Comparison of ENCODE assay signal across 18 cellular contexts in the genomic region with DNA sequence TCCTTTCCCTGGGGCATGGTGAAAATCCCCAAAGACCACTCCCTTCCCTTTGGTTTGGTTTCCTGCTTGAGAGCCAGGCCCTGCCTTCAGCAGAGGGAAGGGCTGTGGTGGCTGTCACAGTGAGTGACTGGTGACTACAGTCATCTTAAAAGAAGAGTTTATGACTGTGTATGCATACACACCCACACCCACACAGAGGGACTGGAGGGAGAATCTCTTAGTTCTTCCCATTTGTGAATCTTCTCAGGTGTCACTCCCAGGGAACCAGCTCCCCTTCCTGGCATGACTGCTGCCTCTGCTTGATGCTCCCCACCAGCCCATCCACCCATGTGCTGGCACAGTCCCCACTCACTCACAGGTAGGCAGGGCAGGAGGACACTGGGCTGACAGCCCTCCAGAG. TPM values are rescaled to one million over a fixed set of nuclear protein-coding genes. Genes with fewer than 3 reads are reported as not detected.
DNase-seq lines count a peak whose midpoint lies in the region; ATAC-seq lines count a peak whose summit lies in the region.
"Had no signal": no experiment of that assay in that cellular context is flagged by ENCODE, and none has a peak within 500 bp of the region (broad histone marks: within the 10 kb centered on the region; RNA-seq: fewer than 3 reads in every experiment).

No MANE protein-coding gene starts in this region.

- peaks cover 26% of the 10 kb centered on the region for H3K36me3 Mint-ChIP-seq in T-helper 1 cell treated with Interleukin-12 subunit alpha and Interleukin-12 subunit beta and Interleukin-4 antibody, amounts not matched to agents 30 μg/mL and 1 μg/mL, for 36 hours (ENCODE audit: low read depth)
- H3K36me3 Mint-ChIP-seq in activated naive CD8-positive, alpha-beta T cell treated with anti-CD3 and anti-CD28 coated beads, Interleukin-2, amount 50 U/mL, for 24 hours (ENCODE audit: low read depth) = no peaks in the 10 kb centered on the region
- H3K36me3 Mint-ChIP-seq in activated naive CD8-positive, alpha-beta T cell treated with anti-CD3 and anti-CD28 coated beads for 36 hours = no peaks in the 10 kb centered on the region

- ATAC-seq in activated naive CD8-positive, alpha-beta T cell treated with anti-CD3 and anti-CD28 coated beads, Interleukin-2, amount 50 U/mL, for 24 hours = peak; percentile 55
- ATAC-seq: HepG2, Right ventricle myocardium inferior had no signal

- peaks cover 53% of the 10 kb centered on the region for H3K4me1 Mint-ChIP-seq in T-helper 1 cell treated with Interleukin-12 subunit alpha and Interleukin-12 subunit beta and Interleukin-4 antibody, amounts not matched to agents 30 μg/mL and 1 μg/mL, for 36 hours (ENCODE audit: low read depth)
- peaks cover 10% of the 10 kb centered on the region for H3K4me1 Mint-ChIP-seq in activated naive CD8-positive, alpha-beta T cell treated with anti-CD3 and anti-CD28 coated beads, Interleukin-2, amount 50 U/mL, for 24 hours
- peaks cover 9% of the 10 kb centered on the region for H3K4me1 Mint-ChIP-seq in activated naive CD8-positive, alpha-beta T cell treated with anti-CD3 and anti-CD28 coated beads for 36 hours

- peak overlapping the region; percentile 81 for H3K27ac Mint-ChIP-seq in T-helper 1 cell treated with Interleukin-12 subunit alpha and Interleukin-12 subunit beta and Interleukin-4 antibody, amounts not matched to agents 30 μg/mL and 1 μg/mL, for 36 hours
- H3K27ac Mint-ChIP-seq in activated naive CD8-positive, alpha-beta T cell treated with anti-CD3 and anti-CD28 coated beads, Interleukin-2, amount 50 U/mL, for 24 hours = no peak overlapping the region
- H3K27ac Mint-ChIP-seq in activated naive CD8-positive, alpha-beta T cell treated with anti-CD3 and anti-CD28 coated beads for 36 hours = no peak overlapping the region

- peaks cover 46% of the 10 kb centered on the region for H3K27me3 Mint-ChIP-seq in T-helper 1 cell treated with Interleukin-12 subunit alpha and Interleukin-12 subunit beta and Interleukin-4 antibody, amounts not matched to agents 30 μg/mL and 1 μg/mL, for 36 hours (ENCODE audit: low read depth)
- H3K27me3 Mint-ChIP-seq in activated naive CD8-positive, alpha-beta T cell treated with anti-CD3 and anti-CD28 coated beads, Interleukin-2, amount 50 U/mL, for 24 hours = peaks cover 34% of the 10 kb centered on the region
- peaks cover 35% of the 10 kb centered on the region for H3K27me3 Mint-ChIP-seq in activated naive CD8-positive, alpha-beta T cell treated with anti-CD3 and anti-CD28 coated beads for 36 hours

- no peak for DNase-seq in T-helper 1 cell
- DNase-seq in activated naive CD8-positive, alpha-beta T cell treated with anti-CD3 and anti-CD28 coated beads, Interleukin-2, amount 50 U/mL, for 24 hours = no peak
- DNase-seq in activated naive CD8-positive, alpha-beta T cell treated with anti-CD3 and anti-CD28 coated beads for 36 hours = no peak
- peak; percentile 35 for DNase-seq in SW480 (ENCODE audit: low spot score)
- DNase-seq in stimulated activated CD8-positive, alpha-beta memory T cell treated with anti-CD3 and anti-CD28 coated beads, Interleukin-4, amount 100 ng/mL, for 48 hours = peak; percentile 27
- no peak for DNase-seq in NOMO-1 treated with dmso at 0.1 percent for 144 hours (lab: John Stamatoyannopoulos, UW; ENCODE audit: unreplicated experiment)
- DNase-seq in HuH-7 (ENCODE audit: low spot score) = no peak
- DNase-seq: 8988T, C1 segment of cervical spinal cord, NCI-H1436, NCI-H2081, NCI-H510A, NCI-H774, Peyer's patch had no signal

- H3K9me3 Mint-ChIP-seq in T-helper 1 cell treated with Interleukin-12 subunit alpha and Interleukin-12 subunit beta and Interleukin-4 antibody, amounts not matched to agents 30 μg/mL and 1 μg/mL, for 36 hours = no peaks in the 10 kb centered on the region
- no peaks in the 10 kb centered on the region for H3K9me3 Mint-ChIP-seq in activated naive CD8-positive, alpha-beta T cell treated with anti-CD3 and anti-CD28 coated beads, Interleukin-2, amount 50 U/mL, for 24 hours
- H3K9me3 Mint-ChIP-seq in activated naive CD8-positive, alpha-beta T cell treated with anti-CD3 and anti-CD28 coated beads for 36 hours = no peaks in the 10 kb centered on the region

- H3K4me3 Mint-ChIP-seq in T-helper 1 cell treated with Interleukin-12 subunit alpha and Interleukin-12 subunit beta and Interleukin-4 antibody, amounts not matched to agents 30 μg/mL and 1 μg/mL, for 36 hours = peak overlapping the region; percentile 46
- H3K4me3 Mint-ChIP-seq in activated naive CD8-positive, alpha-beta T cell treated with anti-CD3 and anti-CD28 coated beads, Interleukin-2, amount 50 U/mL, for 24 hours = no peak overlapping the region
- H3K4me3 Mint-ChIP-seq in activated naive CD8-positive, alpha-beta T cell treated with anti-CD3 and anti-CD28 coated beads for 36 hours = no peak overlapping the region

RNA-seq across cellular contexts. Expression of a gene that starts 3.9 kb away (rescaled TPM):
- under 1 TPM; 0.04 to 0.08 TPM for total RNA-seq in activated naive CD8-positive, alpha-beta T cell treated with anti-CD3 and anti-CD28 coated beads for 36 hours
- total RNA-seq: HepG2, M059J had no signal

Comparison
In these comparisons a context has a peak if more than half of its experiments do, and no peak if none do; other contexts are left out.
1. DNase-seq: peak in SW480 (single experiment) and stimulated activated CD8-positive, alpha-beta memory T cell treated with anti-CD3 and anti-CD28 coated beads, Interleukin-4, amount 100 ng/mL, for 48 hours (single experiment); none in T-helper 1 cell (0 of 5), activated naive CD8-positive, alpha-beta T cell treated with anti-CD3 and anti-CD28 coated beads, Interleukin-2, amount 50 U/mL, for 24 hours (single experiment), activated naive CD8-positive, alpha-beta T cell treated with anti-CD3 and anti-CD28 coated beads for 36 hours (single experiment), NOMO-1 treated with dmso at 0.1 percent for 144 hours (single experiment) and HuH-7 (single experiment).